Comparison of ENCODE assay signal across 16 cellular contexts in the genomic region with DNA sequence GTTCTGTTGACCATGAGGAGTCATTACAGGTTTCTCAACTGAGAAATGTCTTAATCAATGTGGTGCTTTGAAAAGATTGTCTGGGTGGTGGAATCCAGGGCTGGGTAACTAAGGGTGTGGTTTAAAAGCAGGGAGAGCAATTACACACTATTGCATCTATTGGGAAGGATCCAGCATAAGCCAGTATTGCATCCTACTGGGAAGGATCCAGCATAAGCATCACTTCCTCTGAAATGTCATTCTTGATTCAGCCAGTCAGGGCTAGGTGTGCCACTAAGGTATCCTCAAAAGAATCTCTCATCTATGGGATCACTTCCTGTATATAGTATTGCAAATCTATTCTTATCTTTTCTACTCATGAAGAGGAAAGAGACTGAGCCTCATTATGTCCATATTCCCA. TPM values are rescaled to one million over a fixed set of nuclear protein-coding genes. Genes with fewer than 3 reads are reported as not detected.
"Had no signal": no experiment of that assay in that cellular context is flagged by ENCODE, and none has a peak within 500 bp of the region (broad histone marks: within the 10 kb centered on the region; RNA-seq: fewer than 3 reads in every experiment).

No MANE protein-coding gene starts in this region.

- DNase-seq: activated CD4-positive, alpha-beta T cell treated with anti-CD3 and anti-CD28 coated beads, Interleukin-2, amount 50 U/mL, for 1 hour; activated gamma-delta T cell treated with Interleukin-2 at 50 U/mL for 16 hours; activated T-cell treated with anti-CD3 and anti-CD28 coated beads, Interleukin-2, amount 50 U/mL, for 72 hours; adrenal gland; effector CD4-positive, alpha-beta T cell; immature natural killer cell; mesenchymal stem cell; naive thymus-derived CD8-positive, alpha-beta T cell; stimulated activated CD4-positive, alpha-beta T cell treated with anti-CD3 and anti-CD28 coated beads, Interleukin-2, amount 100 ng/mL, for 24 hours; stimulated activated naive CD4-positive, alpha-beta T cell treated with Interleukin-2 at 50 U/mL for 16 hours; T-helper 1 cell; T1000; thyroid gland had no signal

- H3K4me3 ChIP-seq: adrenal gland, prostate gland, right atrium auricular region, thyroid gland had no signal

- H3K4me1 ChIP-seq: adrenal gland, prostate gland, right atrium auricular region had no signal

- H3K27me3 ChIP-seq: adrenal gland, right atrium auricular region, thyroid gland had no signal

- H3K36me3 ChIP-seq: adrenal gland, prostate gland, right atrium auricular region, thyroid gland had no signal

- H3K27ac ChIP-seq: adrenal gland, prostate gland, right atrium auricular region, thyroid gland had no signal

- ATAC-seq: activated naive CD4-positive, alpha-beta T cell treated with anti-CD3 and anti-CD28 coated beads, Interleukin-2, amount 50 U/mL, for 72 hours; activated T-cell treated with anti-CD3 and anti-CD28 coated beads, Interleukin-2, amount 50 U/mL, for 72 hours; naive thymus-derived CD8-positive, alpha-beta T cell had no signal

- H3K9me3 ChIP-seq: adrenal gland, prostate gland, right atrium auricular region, thyroid gland had no signal

RNA-seq across cellular contexts. Expression of a gene that starts 38.6 kb away (rescaled TPM):
- total RNA-seq: naive thymus-derived CD8-positive, alpha-beta T cell had no signal
